26 cellular contexts compared by ENCODE assay signal in the genomic region with DNA sequence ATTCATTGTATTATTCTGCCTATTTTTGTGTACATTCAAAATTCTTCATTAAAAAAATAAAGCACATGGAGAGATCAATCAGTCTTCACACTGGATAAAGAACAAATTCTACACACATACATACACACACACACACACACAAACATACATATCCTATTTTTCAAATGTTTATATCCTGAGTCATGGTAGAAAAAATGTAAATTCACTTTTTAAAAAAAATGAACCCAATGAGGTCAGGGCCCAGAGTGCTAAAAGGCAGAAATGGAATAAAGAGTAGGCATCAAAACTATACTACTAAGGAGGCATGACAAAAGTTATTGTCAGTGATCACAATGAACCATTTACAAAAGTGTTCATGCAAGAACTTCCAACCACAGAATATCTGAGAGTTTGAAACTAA. TPM values are rescaled to one million over a fixed set of nuclear protein-coding genes. Genes with fewer than 3 reads are reported as not detected.
"Had no signal": no experiment of that assay in that cellular context is flagged by ENCODE, and none has a peak within 500 bp of the region (broad histone marks: within the 10 kb centered on the region; RNA-seq: fewer than 3 reads in every experiment).

No MANE protein-coding gene starts in this region.

- H2AFZ ChIP-seq: parathyroid adenoma had no signal

- H3K4me3 Mint-ChIP-seq: activated B cell treated with CpG ODN at 0.5 μM for 24 hours; activated CD4-positive, alpha-beta T cell treated with anti-CD3 and anti-CD28 coated beads for 36 hours; activated naive CD8-positive, alpha-beta T cell; activated T-cell treated with anti-CD3 and anti-CD28 coated beads, Interleukin-2, amount 50 U/mL, for 4 hours; dendritic cell treated with granulocyte-macrophage colony-stimulating factor and Interleukin-4, amounts not matched to agents 40 ng/mL and 50 ng/mL, for 4 days; T-helper 17 cell had no signal

- H3K27ac ChIP-seq: cardiac muscle cell, gastrocnemius medialis, parathyroid adenoma, thoracic aorta, upper lobe of right lung had no signal

- H3K4me1 ChIP-seq: gastrocnemius medialis, parathyroid adenoma, upper lobe of right lung had no signal

- H3K9ac ChIP-seq: parathyroid adenoma had no signal

- H3K27me3 Mint-ChIP-seq: activated B cell treated with CpG ODN at 0.5 μM for 24 hours; activated CD4-positive, alpha-beta T cell treated with anti-CD3 and anti-CD28 coated beads for 36 hours; activated naive CD8-positive, alpha-beta T cell; dendritic cell treated with granulocyte-macrophage colony-stimulating factor and Interleukin-4, amounts not matched to agents 40 ng/mL and 50 ng/mL, for 4 days; T-helper 17 cell had no signal

- ATAC-seq: activated CD4-positive, alpha-beta T cell treated with anti-CD3 and anti-CD28 coated beads for 36 hours; activated T-cell treated with anti-CD3 and anti-CD28 coated beads, Interleukin-2, amount 50 U/mL, for 4 hours; gastrocnemius medialis; left ventricle myocardium superior; right cardiac atrium; T-helper 17 cell; upper lobe of right lung had no signal

- H3K27me3 ChIP-seq: cardiac muscle cell, gastrocnemius medialis, upper lobe of right lung had no signal

- H3K9me3 Mint-ChIP-seq: activated B cell treated with CpG ODN at 0.5 μM for 24 hours; activated T-cell treated with anti-CD3 and anti-CD28 coated beads, Interleukin-2, amount 50 U/mL, for 4 hours; activated T-helper 2 cell treated with anti-CD3 and anti-CD28 coated beads, Interferon-gamma antibody, Interleukin-2, Interleukin-4, amounts not matched to agents 10 μg/mL and 5 μg/mL and 100 μg/mL, durations not matched to agents 14 hours and 24 hours and 36 hours; dendritic cell treated with granulocyte-macrophage colony-stimulating factor and Interleukin-4, amounts not matched to agents 40 ng/mL and 50 ng/mL, for 4 days had no signal

- H3K36me3 ChIP-seq: cardiac muscle cell, gastrocnemius medialis, thoracic aorta had no signal

- H3K4me1 Mint-ChIP-seq: activated B cell treated with CpG ODN at 0.5 μM for 24 hours; activated CD4-positive, alpha-beta T cell treated with anti-CD3 and anti-CD28 coated beads for 36 hours had no signal

- DNase-seq: activated B cell treated with CpG ODN at 0.5 μM for 24 hours; activated CD4-positive, alpha-beta T cell treated with anti-CD3 and anti-CD28 coated beads for 36 hours; activated CD4-positive, alpha-beta T cell treated with anti-CD3 and anti-CD28 coated beads, Interleukin-2, amount 50 U/mL, for 4 hours; activated CD8-positive, alpha-beta memory T cell treated with anti-CD3 and anti-CD28 coated beads for 24 hours; activated CD8-positive, alpha-beta memory T cell treated with anti-CD3 and anti-CD28 coated beads, Interleukin-2, amount 50 U/mL, for 4 hours; activated naive CD4-positive, alpha-beta T cell; activated T-cell treated with anti-CD3 and anti-CD28 coated beads, Interleukin-2, amount 50 U/mL, for 4 hours; amniotic stem cell; effector CD4-positive, alpha-beta T cell; gastrocnemius medialis; hippocampal formation; left ventricle myocardium superior; nucleus accumbens; right cardiac atrium; stimulated activated CD4-positive, alpha-beta T cell treated with anti-CD3 and anti-CD28 coated beads, Interleukin-4, amount 100 ng/mL, for 24 hours; stimulated activated naive CD4-positive, alpha-beta T cell treated with Interleukin-2 at 50 U/mL for 16 hours; T-helper 17 cell; upper lobe of right lung had no signal

- H3K4me3 ChIP-seq: cardiac muscle cell, gastrocnemius medialis, thoracic aorta, upper lobe of right lung had no signal

- H3K79me2 ChIP-seq: parathyroid adenoma had no signal

- H3K9me3 ChIP-seq: gastrocnemius medialis, thoracic aorta, upper lobe of right lung had no signal

- H3K27ac Mint-ChIP-seq: activated B cell treated with CpG ODN at 0.5 μM for 24 hours; activated CD4-positive, alpha-beta T cell treated with anti-CD3 and anti-CD28 coated beads for 36 hours; activated naive CD8-positive, alpha-beta T cell; activated T-helper 2 cell treated with anti-CD3 and anti-CD28 coated beads, Interferon-gamma antibody, Interleukin-2, Interleukin-4, amounts not matched to agents 10 μg/mL and 5 μg/mL and 100 μg/mL, durations not matched to agents 14 hours and 24 hours and 36 hours; dendritic cell treated with granulocyte-macrophage colony-stimulating factor and Interleukin-4, amounts not matched to agents 40 ng/mL and 50 ng/mL, for 4 days; T-helper 17 cell had no signal

RNA-seq across cellular contexts. Expression of a gene that starts 29.3 kb away (rescaled TPM):
- total RNA-seq: cardiac muscle cell, epithelial cell of proximal tubule had no signal
- polyA plus RNA-seq: cardiac muscle cell, neural cell had no signal
